In genomic region chr1:167955915-167956314, GRCh38 we compare ENCODE assay signal across 18 cellular contexts. TPM values are rescaled to one million over a fixed set of nuclear protein-coding genes. Genes with fewer than 3 reads are reported as not detected.
DNase-seq lines count a peak whose midpoint lies in the region; ATAC-seq and TF ChIP-seq lines count a peak whose summit lies in the region.
"Had no signal": no experiment of that assay in that cellular context is flagged by ENCODE, and none has a peak within 500 bp of the region (broad histone marks: within the 10 kb centered on the region; RNA-seq: fewer than 3 reads in every experiment).

No MANE protein-coding gene starts in this region.

- H3K36me3 ChIP-seq in RWPE2 (ENCODE audit: low read depth) (peaks cover 35% of the 10 kb centered on the region), transverse colon (peaks cover 0 to 38% (median 14%) of the 10 kb centered on the region in 4 donors)

- in situ Hi-C loops in transverse colon (cut with MboI; ENCODE audit: low pct_ligation_motif_present in 1 of 4, low pct_unique_long_range_greater_than_20kb in 1 of 4, low sequenced_read_pairs in 3 of 4), result no loop called here

- TF ChIP-seq POLR2A in transverse colon (IDR thresholded peaks at IDR 0.05), result no peak

- H3K4me3 ChIP-seq in RWPE2 (ENCODE audit: severe bottlenecking) (no peak overlapping the region), transverse colon (no peak overlapping the region)
- H3K4me3 ChIP-seq: BLaER1 treated with 17β-estradiol and CSF1 and Interleukin-3, amounts not matched to agents 10 nM and 100 nM; GM23338; SJCRH30 had no signal

- H3K9me3 ChIP-seq in RWPE2 (ENCODE audit: severe bottlenecking) (no peaks in the 10 kb centered on the region), transverse colon (no peaks in the 10 kb centered on the region)
- H3K9me3 ChIP-seq: SJCRH30 had no signal

- ATAC-seq in RWPE2 (ENCODE audit: low read depth), result peak; percentile 19; the same call in 1 of the 3 replicates
- ATAC-seq in HG02870 (IDR thresholded peaks at IDR 0.05; ENCODE audit: unreplicated experiment), result no peak
- ATAC-seq in HG03457 (IDR thresholded peaks at IDR 0.05; ENCODE audit: unreplicated experiment), result no peak
- ATAC-seq: GM23338 had no signal

- intact Hi-C loops in transverse colon (cut with DNase I; ENCODE audit: low total_unique reads), result no loop called here

- TF ChIP-seq CTCF in RWPE2 (IDR thresholded peaks at IDR 0.05; ENCODE audit: poor library complexity, severe bottlenecking) (no peak), transverse colon (IDR thresholded peaks at IDR 0.05) (no peak)

- H3K27me3 ChIP-seq in RWPE2 (ENCODE audit: insufficient read depth, poor library complexity, severe bottlenecking), result no peaks in the 10 kb centered on the region
- H3K27me3 ChIP-seq in transverse colon, result no peaks in the 10 kb centered on the region
- H3K27me3 ChIP-seq: BLaER1 treated with 17β-estradiol and CSF1 and Interleukin-3, amounts not matched to agents 10 nM and 100 nM; SJCRH30 had no signal

- no peak overlapping the region for H3K27ac ChIP-seq in RWPE2 (ENCODE audit: poor library complexity, severe bottlenecking)
- no peak overlapping the region for H3K27ac ChIP-seq in transverse colon
- H3K27ac ChIP-seq: BLaER1 treated with 17β-estradiol and CSF1 and Interleukin-3, amounts not matched to agents 10 nM and 100 nM; RWPE1; SJCRH30 had no signal

- H3K4me1 ChIP-seq in RWPE2 (ENCODE audit: insufficient read depth, poor library complexity, severe bottlenecking) (peaks cover 11% of the 10 kb centered on the region), transverse colon (peaks cover 0 to 9% (median 4%) of the 10 kb centered on the region in 4 donors)
- H3K4me1 ChIP-seq: SJCRH30 had no signal

- 98 to 100% methylated on average over 1 to 2 of the region's 2 CpGs for WGBS in transverse colon (ENCODE audit: low coverage in 1 of 2), 2 donors

- no peak for TF ChIP-seq EP300 in transverse colon (IDR thresholded peaks at IDR 0.05; ENCODE audit: low read depth)

- peak; percentile 9 for DNase-seq in AG08395 (ENCODE audit: low spot score)
- DNase-seq in EL, result peak; percentile 15
- DNase-seq in RWPE2 (ENCODE audit: low spot score), result no peak
- peak; percentile 17 for DNase-seq in kidney glomerular epithelial cell (lab: John Stamatoyannopoulos, UW)
- DNase-seq in transverse colon, result no peak
- DNase-seq: CD8-positive, alpha-beta memory T cell; MV-4-11; NCI-H1417 treated with DMSO at 0.1 percent for 48 hours; NCI-H1930; NCI-H82; PC-3; SJCRH30; SW 1271 had no signal

RNA-seq across cellular contexts. Expression of gene MPC2, which starts 19.0 kb away (rescaled TPM):
- 10 to 100 TPM; 14.2 to 91.6 (median 38.4) TPM for total RNA-seq in transverse colon

RNA-seq across cellular contexts. Expression of gene DCAF6, which starts 19.4 kb away (rescaled TPM):
- total RNA-seq in transverse colon, result 100 to 1,000 TPM in 1 of 4 donors, 10 to 100 TPM in 3; 59.5 to 173 (median 93.4) TPM

RNA-seq across cellular contexts. Expression of gene ADCY10, which starts 42.0 kb away (rescaled TPM):
- total RNA-seq in transverse colon, result 1 to 10 TPM in 1 of 4 donors, under 1 TPM in 1, not detected in 2; 0.27 to 3.7 TPM
- total RNA-seq: GM23338, PC-3 had no signal

Comparison
In these comparisons a context has a peak if more than half of its experiments do, and no peak if none do; other contexts are left out.
1. DNase-seq: peak in AG08395 (single experiment), EL (single experiment) and kidney glomerular epithelial cell (single experiment); none in RWPE2 (single experiment) and transverse colon (single experiment).